Comparison of ENCODE assay signal across 14 cellular contexts in the genomic region with DNA sequence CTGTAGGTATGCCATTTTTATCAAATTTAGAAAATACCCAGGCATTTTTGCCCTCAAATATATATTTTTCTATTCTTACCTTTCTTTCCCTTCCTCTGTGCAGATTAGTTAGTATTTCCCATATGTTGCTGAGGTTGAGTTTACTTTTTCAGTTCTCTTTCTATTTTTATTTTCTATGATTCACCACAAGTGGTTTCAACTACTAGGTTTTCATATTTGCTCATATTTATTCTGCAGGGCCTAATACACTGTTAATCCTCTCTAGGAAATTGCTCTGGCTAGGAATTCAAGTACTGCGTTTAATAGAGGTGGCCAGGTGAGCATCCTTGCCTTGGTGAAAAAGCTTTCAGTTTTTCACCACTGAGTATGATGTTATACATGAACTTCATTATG.
DNase-seq lines count a peak whose midpoint lies in the region; ATAC-seq and TF ChIP-seq lines count a peak whose summit lies in the region.
"Had no signal": no experiment of that assay in that cellular context is flagged by ENCODE, and none has a peak within 500 bp of the region (broad histone marks: within the 10 kb centered on the region; RNA-seq: fewer than 3 reads in every experiment).

No MANE protein-coding gene starts in this region.

- peak; percentile 95 for ATAC-seq in GM19372 (IDR thresholded peaks at IDR 0.05; ENCODE audit: low read depth, unreplicated experiment)
- peak; percentile 97 for ATAC-seq in HG02884 (IDR thresholded peaks at IDR 0.05; ENCODE audit: unreplicated experiment)
- peak; percentile 96 for ATAC-seq in HG03558 (IDR thresholded peaks at IDR 0.05; ENCODE audit: extremely low read depth, unreplicated experiment)
- ATAC-seq: effector memory CD8-positive, alpha-beta T cell; natural killer cell had no signal

- DNase-seq in ELR (ENCODE audit: low read depth) (peak; percentile 2), NCI-H2227 (lab: John Stamatoyannopoulos, UW; ENCODE audit: unreplicated experiment) (no peak), foreskin melanocyte (no peak), A673 (ENCODE audit: low spot score) (no peak), D341Med (ENCODE audit: low spot score) (no peak)
- DNase-seq: activated B cell treated with CpG ODN at 0.5 μM for 24 hours; effector memory CD8-positive, alpha-beta T cell; natural killer cell; NCI-H1417 treated with DMSO at 0.1 percent for 48 hours; NCI-H774; transverse colon had no signal

- H3K9me3 ChIP-seq in A673 (ENCODE audit: low read depth, low read length, poor library complexity, severe bottlenecking) = no peaks in the 10 kb centered on the region
- H3K9me3 ChIP-seq: transverse colon had no signal

- H3K4me1 ChIP-seq in A673 (ENCODE audit: insufficient read depth, low read length, poor library complexity, severe bottlenecking) = no peaks in the 10 kb centered on the region
- H3K4me1 ChIP-seq: transverse colon had no signal

- CTCF ChIA-PET in A673 (lab: Charles Lee) = no interaction called here

- no peaks in the 10 kb centered on the region for H3K36me3 ChIP-seq in A673 (ENCODE audit: insufficient read depth, low read length, poor library complexity, severe bottlenecking)
- H3K36me3 ChIP-seq: transverse colon had no signal

- H3K27ac ChIP-seq in A673 (ENCODE audit: low read depth, low read length, poor library complexity, severe bottlenecking) = no peak overlapping the region
- H3K27ac ChIP-seq: transverse colon had no signal

- no peaks in the 10 kb centered on the region for H3K27me3 ChIP-seq in A673 (replicated peaks; ENCODE audit: insufficient read depth, low read depth, low read length, poor library complexity)
- H3K27me3 ChIP-seq: transverse colon had no signal

- no peak for TF ChIP-seq CTCF in A673 (conservative IDR thresholded peaks at IDR 0.05; ENCODE audit: low read depth, low read length)

- intact Hi-C loops in A673 (cut with micrococcal nuclease; ENCODE audit: unreplicated experiment) = no loop called here

- BruUV-seq in A673 (replicated peaks; lab: Mats Ljungman, UMichigan) = no TSS peak

- POLR2A ChIA-PET in A673 (lab: Charles Lee; ENCODE audit: low non-redundant PET) = no interaction called here

- H3K4me3 ChIP-seq in A673 (ENCODE audit: low read depth, low read length, poor library complexity, severe bottlenecking) = no peak overlapping the region
- H3K4me3 ChIP-seq: transverse colon had no signal
